Comparison of ENCODE assay signal across 8 cellular contexts in the genomic region with DNA sequence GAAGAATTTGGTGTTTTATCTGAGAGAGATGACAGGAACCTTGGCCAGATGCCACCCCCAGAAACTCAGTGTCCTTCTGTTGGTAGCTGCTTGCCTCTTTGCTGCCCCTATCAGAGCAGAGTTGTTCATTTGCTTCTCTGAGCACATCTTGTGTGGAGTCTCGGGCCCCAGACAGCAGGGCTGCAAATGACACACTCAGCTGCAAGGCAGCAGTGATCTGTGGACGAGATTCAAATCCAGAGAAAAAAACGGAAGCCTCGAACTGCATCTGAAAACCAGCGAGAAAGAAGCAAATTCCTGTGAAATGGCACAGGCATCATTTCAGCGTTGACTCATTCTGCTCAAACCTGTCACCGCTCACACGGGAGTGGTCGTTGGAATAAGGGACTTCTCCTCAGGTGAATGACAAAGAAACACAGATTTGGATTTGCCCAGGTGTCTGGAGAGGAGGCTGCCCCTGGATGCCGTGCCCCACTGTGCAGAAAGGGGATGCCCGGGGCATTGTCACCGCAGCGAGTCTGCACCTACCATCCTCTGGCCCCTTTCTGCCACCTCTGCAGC.
DNase-seq lines count a peak whose midpoint lies in the region; ATAC-seq and TF ChIP-seq lines count a peak whose summit lies in the region.

No MANE protein-coding gene starts in this region.

- peak; percentile 28 for ATAC-seq in GM19438 (IDR thresholded peaks at IDR 0.05; ENCODE audit: low read depth, unreplicated experiment)
- ATAC-seq in HG03521 (IDR thresholded peaks at IDR 0.05; ENCODE audit: unreplicated experiment): peak; percentile 17
- no peak for ATAC-seq in HG02884 (IDR thresholded peaks at IDR 0.05; ENCODE audit: unreplicated experiment)

- TF ChIP-seq CTCF in kidney epithelial cell (IDR thresholded peaks at IDR 0.05; ENCODE audit: insufficient read depth, low read length, poor library complexity, severe bottlenecking) (no peak), left ventricle myocardium inferior (IDR thresholded peaks at IDR 0.05; ENCODE audit: borderline replicate concordance) (no peak)

- H3K36me3 ChIP-seq in kidney epithelial cell (ENCODE audit: control insufficient read depth, insufficient read depth, low read length) (no peaks in the 10 kb centered on the region), left ventricle myocardium inferior (no peaks in the 10 kb centered on the region)

- H3K9me3 ChIP-seq in left ventricle myocardium inferior (replicated peaks): peaks cover 7% of the 10 kb centered on the region

- peak in 2 of 3 experiments; percentile 29 to 30 for DNase-seq in activated CD8-positive, alpha-beta memory T cell treated with anti-CD3 and anti-CD28 coated beads for 48 hours (ENCODE audit: low read depth in 2 of 3, low spot score in 2 of 3)
- DNase-seq in kidney epithelial cell (ENCODE audit: low read depth): peak; percentile 37
- DNase-seq in stimulated activated CD8-positive, alpha-beta memory T cell treated with anti-CD3 and anti-CD28 coated beads, Interleukin-7, amount 100 ng/mL, for 4 hours (ENCODE audit: low read depth in 2 of 2): peak; percentile 14 to 36
- no peak for DNase-seq in left ventricle myocardium inferior
- no peak for DNase-seq in kidney glomerular epithelial cell (lab: John Stamatoyannopoulos, UW)

- H3K4me3 ChIP-seq in kidney epithelial cell (ENCODE audit: low read depth, low read length) (no peak overlapping the region), left ventricle myocardium inferior (no peak overlapping the region)

- H3K27me3 ChIP-seq in kidney epithelial cell (ENCODE audit: control insufficient read depth, insufficient read depth, low read length): no peaks in the 10 kb centered on the region
- H3K27me3 ChIP-seq in left ventricle myocardium inferior (ENCODE audit: low read depth): no peaks in the 10 kb centered on the region

- intact Hi-C loops in left ventricle myocardium inferior (cut with micrococcal nuclease): no loop called here

- no peaks in the 10 kb centered on the region for H3K4me1 ChIP-seq in left ventricle myocardium inferior

- no peak overlapping the region for H3K27ac ChIP-seq in left ventricle myocardium inferior (replicated peaks)

Comparison
In these comparisons a context has a peak if more than half of its experiments do, and no peak if none do; other contexts are left out.
1. DNase-seq: peak in activated CD8-positive, alpha-beta memory T cell treated with anti-CD3 and anti-CD28 coated beads for 48 hours (2 of 3), kidney epithelial cell (single experiment) and stimulated activated CD8-positive, alpha-beta memory T cell treated with anti-CD3 and anti-CD28 coated beads, Interleukin-7, amount 100 ng/mL, for 4 hours (2 of 2); none in left ventricle myocardium inferior (single experiment) and kidney glomerular epithelial cell (single experiment).